In the genomic region with DNA sequence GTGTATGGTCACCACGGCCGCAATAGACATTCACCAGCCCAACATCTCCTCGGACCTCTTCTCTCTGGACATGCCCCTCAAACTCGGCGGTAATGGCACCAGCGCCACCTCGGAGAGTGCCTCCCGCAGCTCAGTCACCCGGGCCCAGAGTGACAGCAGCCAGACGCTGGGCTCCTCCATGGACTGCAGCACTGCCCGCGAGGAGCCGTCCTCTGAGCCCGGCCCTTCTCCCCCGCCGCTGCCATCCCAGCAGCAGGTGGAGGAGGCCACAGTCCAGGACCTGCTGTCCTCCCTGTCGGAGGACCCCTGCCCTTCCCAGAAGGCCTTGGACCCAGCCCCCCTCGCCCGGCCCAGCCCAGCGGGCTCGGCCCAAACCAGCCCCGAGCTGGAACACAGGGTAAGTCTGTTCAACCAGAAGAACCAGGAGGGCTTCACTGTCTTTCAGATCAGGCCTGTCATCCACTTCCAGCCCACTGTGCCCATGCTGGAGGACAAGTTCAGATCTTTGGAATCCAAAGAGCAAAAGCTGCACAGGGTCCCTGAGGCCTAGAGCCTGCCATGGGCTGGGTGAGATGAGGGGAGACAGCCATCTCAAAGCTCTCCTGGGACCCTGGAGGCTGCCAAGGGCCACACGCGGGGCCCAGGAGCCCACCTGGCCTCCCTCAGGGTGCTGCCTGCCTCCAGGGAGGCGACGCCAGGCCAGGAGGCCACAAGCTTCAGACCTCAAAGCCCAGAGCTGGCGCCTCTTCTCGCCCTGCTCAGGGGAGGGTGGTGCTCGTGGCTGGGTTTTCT, we compare ENCODE assay signal across 22 cellular contexts.
DNase-seq lines count a peak whose midpoint lies in the region; ATAC-seq and TF ChIP-seq lines count a peak whose summit lies in the region.
"Had no signal": no experiment of that assay in that cellular context is flagged by ENCODE, and none has a peak within 500 bp of the region (broad histone marks: within the 10 kb centered on the region; RNA-seq: fewer than 3 reads in every experiment).

No MANE protein-coding gene starts in this region.

- H3K36me3 ChIP-seq in left lung = peaks cover 0 to 22% of the 10 kb centered on the region in 2 donors

- ATAC-seq in left lung = no peak
- ATAC-seq in sciatic nerve = no peak
- ATAC-seq: HCT116, Right ventricle myocardium inferior had no signal

- intact Hi-C loops in left lung (cut with DNase I) = no loop called here
- intact Hi-C loops in sciatic nerve (cut with DNase I) = loop anchor here (5.0 kb wide), 1 partner anchor 1382 kb away; no protein-coding TSS in a partner anchor

- DNase-seq in activated CD8-positive, alpha-beta memory T cell treated with anti-CD3 and anti-CD28 coated beads, Interleukin-2, amount 50 U/mL, for 48 hours = peak; percentile 42
- DNase-seq in activated CD8-positive, alpha-beta memory T cell treated with anti-CD3 and anti-CD28 coated beads, Interleukin-2, amount 50 U/mL, for 4 hours = no peak
- DNase-seq in RWPE1 (ENCODE audit: low spot score) (no peak), left lung (peak; percentile 20 to 75), sciatic nerve (ENCODE audit: low spot score) (peak; percentile 49), substantia nigra (lab: John Stamatoyannopoulos, UW) (no peak), NCI-H69 (lab: John Stamatoyannopoulos, UW) (no peak)
- DNase-seq in stimulated activated CD4-positive, alpha-beta T cell treated with anti-CD3 and anti-CD28 coated beads, Interleukin-15, amount 100 ng/mL, for 24 hours = no peak
- DNase-seq: AML-193, GDM1, IMR-90, Kasumi-1, MG63, NCI-H1048, NCI-H1436, NCI-H2029, NCI-H345, NCI-H524 treated with DMSO at 0.1 percent for 48 hours, PC-9 had no signal

- CTCF ChIA-PET in RWPE1 (lab: Yijun Ruan, JAX) = no interaction called here

- H3K4me1 ChIP-seq in left lung = no peaks in the 10 kb centered on the region

- no peak overlapping the region for H3K4me3 ChIP-seq in left lung
- H3K4me3 ChIP-seq: MG63, PC-9 had no signal

- H3K27me3 ChIP-seq in left lung = no peaks in the 10 kb centered on the region
- H3K27me3 ChIP-seq: MG63 had no signal

- TF ChIP-seq CTCF in RWPE1 (conservative IDR thresholded peaks at IDR 0.05; ENCODE audit: low read depth) (no peak), left lung (IDR thresholded peaks at IDR 0.05) (no peak)

- H3K27ac ChIP-seq in RWPE1 (peak overlapping the region; percentile 89), left lung (no peak overlapping the region), substantia nigra (ENCODE audit: low read depth, low read length, poor library complexity, severe bottlenecking) (no peak overlapping the region)
- H3K27ac ChIP-seq: 22Rv1, PC-9 had no signal

- no peaks in the 10 kb centered on the region for H3K9me3 ChIP-seq in left lung
- H3K9me3 ChIP-seq: MG63 had no signal

- POLR2A ChIA-PET in RWPE1 (lab: Yijun Ruan, JAX; ENCODE audit: low non-redundant PET) = no interaction called here

Comparison
In these comparisons a context has a peak if more than half of its experiments do, and no peak if none do; other contexts are left out.
1. DNase-seq: peak in activated CD8-positive, alpha-beta memory T cell treated with anti-CD3 and anti-CD28 coated beads, Interleukin-2, amount 50 U/mL, for 48 hours (single experiment), left lung (2 of 2) and sciatic nerve (single experiment); none in activated CD8-positive, alpha-beta memory T cell treated with anti-CD3 and anti-CD28 coated beads, Interleukin-2, amount 50 U/mL, for 4 hours (single experiment), RWPE1 (single experiment), substantia nigra (0 of 49), NCI-H69 (single experiment) and stimulated activated CD4-positive, alpha-beta T cell treated with anti-CD3 and anti-CD28 coated beads, Interleukin-15, amount 100 ng/mL, for 24 hours (single experiment).